8 cellular contexts compared by ENCODE assay signal in the genomic region with DNA sequence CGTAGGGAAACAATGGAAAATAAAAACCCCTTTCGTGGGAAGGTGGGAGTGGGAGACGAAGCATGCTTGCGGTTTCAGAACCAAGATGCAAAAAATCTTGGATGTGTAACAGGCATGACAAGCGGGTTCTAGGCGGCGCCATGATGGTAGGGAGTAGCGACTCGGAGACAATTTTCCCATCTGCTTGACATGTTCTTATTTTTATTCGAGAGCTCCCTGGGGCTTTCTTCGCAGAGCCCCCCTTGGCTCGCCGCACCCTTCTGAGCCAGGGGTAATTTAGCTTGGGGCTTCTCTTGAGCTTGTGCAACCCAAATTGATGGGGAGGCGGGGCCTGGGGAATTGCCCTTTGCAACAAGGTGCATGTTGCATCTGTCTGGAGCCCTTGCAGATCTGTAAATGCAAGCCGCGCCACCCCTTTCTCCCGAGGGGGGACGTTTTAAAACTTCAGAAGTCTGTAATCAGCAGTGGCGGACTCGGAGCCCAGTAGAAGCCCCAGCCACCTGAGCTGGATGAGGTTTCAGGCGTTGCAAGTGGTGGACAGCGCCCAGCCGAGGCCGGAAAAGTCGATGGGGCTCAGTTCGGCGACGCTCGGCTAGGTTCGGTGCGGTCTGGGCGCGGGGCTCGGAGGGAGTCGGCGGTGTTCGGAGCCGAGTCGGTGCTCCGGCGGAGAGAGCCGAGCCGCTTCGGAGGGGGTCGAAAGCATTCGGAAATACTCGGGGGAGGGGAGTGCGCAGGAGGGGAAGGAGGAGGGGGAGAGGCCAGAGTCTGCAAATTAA. TPM values are rescaled to one million over a fixed set of nuclear protein-coding genes. Genes with fewer than 3 reads are reported as not detected.
DNase-seq lines count a peak whose midpoint lies in the region; ATAC-seq, FAIRE-seq and TF ChIP-seq lines count a peak whose summit lies in the region.

No MANE protein-coding gene starts in this region.

- no peak overlapping the region for H3K27ac Mint-ChIP-seq in activated naive CD4-positive, alpha-beta T cell treated with anti-CD3 and anti-CD28 coated beads, Interleukin-2, amount 50 U/mL, for 24 hours

- 6 to 8% methylated on average over 20 to 25 of the region's 48 CpGs for WGBS in gastroesophageal sphincter (ENCODE audit: low coverage in 1 of 2), 2 donors

- peak overlapping the region; percentile 72 for H3K4me3 Mint-ChIP-seq in activated naive CD4-positive, alpha-beta T cell treated with anti-CD3 and anti-CD28 coated beads, Interleukin-2, amount 50 U/mL, for 24 hours

- no peaks in the 10 kb centered on the region for H3F3A ChIP-seq in neural cell (ENCODE audit: insufficient read depth, low read length, poor library complexity, severe bottlenecking)

- H3K9me3 ChIP-seq in OCI-LY7 (ENCODE audit: low read length) (no peaks in the 10 kb centered on the region), gastroesophageal sphincter (no peaks in the 10 kb centered on the region), neural cell (ENCODE audit: low read length) (no peaks in the 10 kb centered on the region)

- H3K9me2 ChIP-seq in OCI-LY7 (ENCODE audit: insufficient read depth, low read length) (no peaks in the 10 kb centered on the region), neural cell (ENCODE audit: insufficient read depth, low read length) (no peaks in the 10 kb centered on the region)

- no peak for TF ChIP-seq POLR2A in gastroesophageal sphincter (IDR thresholded peaks at IDR 0.05)

- H3K4me1 ChIP-seq in OCI-LY7 (ENCODE audit: insufficient read depth, low read length, poor library complexity, severe bottlenecking) (no peaks in the 10 kb centered on the region), gastroesophageal sphincter (peaks cover 0 to 56% (median 28%) of the 10 kb centered on the region in 3 donors)

- H3K4me2 ChIP-seq in OCI-LY7 (ENCODE audit: low read length) (no peak overlapping the region), neural cell (ENCODE audit: low read length) (peak overlapping the region; percentile 96)

- CTCF ChIA-PET in OCI-LY7 (lab: Charles Lee; ENCODE audit: unreplicated experiment), result no interaction called here

- no TSS peak for BruUV-seq in OCI-LY7 (replicated peaks; lab: Mats Ljungman, UMichigan)

- H3K27ac ChIP-seq in OCI-LY7 (ENCODE audit: low read depth, low read length, poor library complexity, severe bottlenecking), result no peak overlapping the region
- no peak overlapping the region for H3K27ac ChIP-seq in gastroesophageal sphincter
- H3K27ac ChIP-seq in neural cell (ENCODE audit: low read length), result peak overlapping the region; percentile 96

- ATAC-seq in HG03354 (IDR thresholded peaks at IDR 0.05; ENCODE audit: poor library complexity, severe bottlenecking, unreplicated experiment) (peak; percentile 52), gastroesophageal sphincter (peak; percentile 75), GM19467 (IDR thresholded peaks at IDR 0.05; ENCODE audit: unreplicated experiment) (no peak)
- peak; percentile 39 for ATAC-seq in stimulated activated naive CD8-positive, alpha-beta T cell treated with anti-CD3 and anti-CD28 coated beads, Interleukin-15, Interleukin-2, amounts not matched to agents 100 U/mL and 50 U/mL, for 24 hours

- DNase-seq in OCI-LY7 (ENCODE audit: low spot score) (peak; percentile 5), RCC 7860 (ENCODE audit: low spot score) (no peak)
- peak; percentile 77 for DNase-seq in stimulated activated naive CD8-positive, alpha-beta T cell treated with anti-CD3 and anti-CD28 coated beads, Interleukin-15, Interleukin-2, amounts not matched to agents 100 U/mL and 50 U/mL, for 24 hours

- H3K4me3 ChIP-seq in OCI-LY7 (ENCODE audit: low read depth, low read length, poor library complexity, severe bottlenecking), result no peak overlapping the region
- H3K4me3 ChIP-seq in gastroesophageal sphincter, result peak overlapping the region in 1 of 2 donors; percentile 36
- peak overlapping the region; percentile 94 for H3K4me3 ChIP-seq in neural cell (ENCODE audit: low read length)

- H2AFZ ChIP-seq in OCI-LY7 (ENCODE audit: low read length) (no peak overlapping the region), neural cell (ENCODE audit: low read depth, low read length) (no peak overlapping the region)

- FAIRE-seq in RCC 7860 (lab: Jason Lieb, UNC), result no peak

- H3K27me3 Mint-ChIP-seq in activated naive CD4-positive, alpha-beta T cell treated with anti-CD3 and anti-CD28 coated beads, Interleukin-2, amount 50 U/mL, for 24 hours, result peaks cover 34% of the 10 kb centered on the region

- TF ChIP-seq CTCF in OCI-LY7 (conservative IDR thresholded peaks at IDR 0.05; ENCODE audit: low read length) (no peak), gastroesophageal sphincter (IDR thresholded peaks at IDR 0.05) (peak in 1 of 4 experiments; percentile 20), neural cell (IDR thresholded peaks at IDR 0.05; ENCODE audit: poor library complexity, severe bottlenecking) (peak; percentile 32)

- H3K36me3 ChIP-seq in OCI-LY7 (ENCODE audit: insufficient read depth, low read length) (no peaks in the 10 kb centered on the region), gastroesophageal sphincter (no peaks in the 10 kb centered on the region), neural cell (ENCODE audit: insufficient read depth, low read length) (no peaks in the 10 kb centered on the region)

- no peaks in the 10 kb centered on the region for H3K79me2 ChIP-seq in OCI-LY7 (ENCODE audit: insufficient read depth, low read depth, low read length)
- peaks cover 70% of the 10 kb centered on the region for H3K79me2 ChIP-seq in neural cell (replicated peaks; ENCODE audit: insufficient read depth, low read length)

- POLR2A ChIA-PET in OCI-LY7 (lab: Charles Lee), result no interaction called here

- H3K27me3 ChIP-seq in gastroesophageal sphincter (peaks cover 25% of the 10 kb centered on the region), neural cell (ENCODE audit: insufficient read depth, low read depth, low read length) (peaks cover 2% of the 10 kb centered on the region)

- TF ChIP-seq EP300 in gastroesophageal sphincter (IDR thresholded peaks at IDR 0.05), result no peak
- TF ChIP-seq EP300 in neural cell (conservative IDR thresholded peaks at IDR 0.05; ENCODE audit: poor library complexity, severe bottlenecking), result no peak

- H4K20me1 ChIP-seq in OCI-LY7 (ENCODE audit: insufficient read depth, low read length) (no peaks in the 10 kb centered on the region), neural cell (ENCODE audit: insufficient read depth) (peaks cover 9% of the 10 kb centered on the region)

- peak; percentile 46 for TF ChIP-seq RAD21 in neural cell (conservative IDR thresholded peaks at IDR 0.05)

- H3K9ac ChIP-seq in neural cell (ENCODE audit: low read length), result peak overlapping the region; percentile 99

- H3K9me3 Mint-ChIP-seq in activated naive CD4-positive, alpha-beta T cell treated with anti-CD3 and anti-CD28 coated beads, Interleukin-2, amount 50 U/mL, for 24 hours, result no peaks in the 10 kb centered on the region

- peaks cover 40% of the 10 kb centered on the region for H3K4me1 Mint-ChIP-seq in activated naive CD4-positive, alpha-beta T cell treated with anti-CD3 and anti-CD28 coated beads, Interleukin-2, amount 50 U/mL, for 24 hours

- no peaks in the 10 kb centered on the region for H3K36me3 Mint-ChIP-seq in activated naive CD4-positive, alpha-beta T cell treated with anti-CD3 and anti-CD28 coated beads, Interleukin-2, amount 50 U/mL, for 24 hours

- intact Hi-C loops in OCI-LY7 (cut with micrococcal nuclease; ENCODE audit: unreplicated experiment), result no loop called here

TF ChIP-seq in neural cell, 6 proteins besides CTCF, POLR2A, EP300 and RAD21:
- no peak for TF ChIP-seq EZH2 (IDR thresholded peaks at IDR 0.05; ENCODE audit: borderline replicate concordance, insufficient read depth, low read length, poor library complexity, severe bottlenecking)
- TF ChIP-seq MXI1 (conservative IDR thresholded peaks at IDR 0.05; ENCODE audit: poor library complexity, severe bottlenecking), result peak; percentile 88
- TF ChIP-seq, protein P1, sequence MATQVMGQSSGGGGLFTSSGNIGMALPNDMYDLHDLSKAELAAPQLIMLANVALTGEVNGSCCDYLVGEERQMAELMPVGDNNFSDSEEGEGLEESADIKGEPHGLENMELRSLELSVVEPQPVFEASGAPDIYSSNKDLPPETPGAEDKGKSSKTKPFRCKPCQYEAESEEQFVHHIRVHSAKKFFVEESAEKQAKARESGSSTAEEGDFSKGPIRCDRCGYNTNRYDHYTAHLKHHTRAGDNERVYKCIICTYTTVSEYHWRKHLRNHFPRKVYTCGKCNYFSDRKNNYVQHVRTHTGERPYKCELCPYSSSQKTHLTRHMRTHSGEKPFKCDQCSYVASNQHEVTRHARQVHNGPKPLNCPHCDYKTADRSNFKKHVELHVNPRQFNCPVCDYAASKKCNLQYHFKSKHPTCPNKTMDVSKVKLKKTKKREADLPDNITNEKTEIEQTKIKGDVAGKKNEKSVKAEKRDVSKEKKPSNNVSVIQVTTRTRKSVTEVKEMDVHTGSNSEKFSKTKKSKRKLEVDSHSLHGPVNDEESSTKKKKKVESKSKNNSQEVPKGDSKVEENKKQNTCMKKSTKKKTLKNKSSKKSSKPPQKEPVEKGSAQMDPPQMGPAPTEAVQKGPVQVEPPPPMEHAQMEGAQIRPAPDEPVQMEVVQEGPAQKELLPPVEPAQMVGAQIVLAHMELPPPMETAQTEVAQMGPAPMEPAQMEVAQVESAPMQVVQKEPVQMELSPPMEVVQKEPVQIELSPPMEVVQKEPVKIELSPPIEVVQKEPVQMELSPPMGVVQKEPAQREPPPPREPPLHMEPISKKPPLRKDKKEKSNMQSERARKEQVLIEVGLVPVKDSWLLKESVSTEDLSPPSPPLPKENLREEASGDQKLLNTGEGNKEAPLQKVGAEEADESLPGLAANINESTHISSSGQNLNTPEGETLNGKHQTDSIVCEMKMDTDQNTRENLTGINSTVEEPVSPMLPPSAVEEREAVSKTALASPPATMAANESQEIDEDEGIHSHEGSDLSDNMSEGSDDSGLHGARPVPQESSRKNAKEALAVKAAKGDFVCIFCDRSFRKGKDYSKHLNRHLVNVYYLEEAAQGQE (IDR thresholded peaks at IDR 0.05; ENCODE audit: borderline replicate concordance), result peak; percentile 88
- peak; percentile 23 for TF ChIP-seq SMC3 (conservative IDR thresholded peaks at IDR 0.05; ENCODE audit: poor library complexity)
- TF ChIP-seq POLR2AphosphoS5 (IDR thresholded peaks at IDR 0.05), result peak; percentile 42
- no peak for TF ChIP-seq TAF1 (IDR thresholded peaks at IDR 0.05; ENCODE audit: low read depth)

RNA-seq across cellular contexts. Expression of a gene that starts 2.9 kb away (rescaled TPM):
- not detected in 2 replicates for total RNA-seq in OCI-LY7 (2014; rRNA removed; shearing (Covaris generic))
- total RNA-seq in OCI-LY7 (2022) (not detected in 2 replicates), gastroesophageal sphincter (10 to 100 TPM in 2 of 4 donors, 1 to 10 TPM in 2; 3.4 to 21.0 (median 11.0) TPM)
- polyA plus RNA-seq in neural cell, result 31.5 and 39.3 TPM in 2 replicates
- polyA minus RNA-seq in neural cell, result 77.7 and 102 TPM in 2 replicates
